In genomic region chr19:28998974-28999373, GRCh38 we compare ENCODE assay signal across 21 cellular contexts.
DNase-seq lines count a peak whose midpoint lies in the region; ATAC-seq, FAIRE-seq and TF ChIP-seq lines count a peak whose summit lies in the region.
"Had no signal": no experiment of that assay in that cellular context is flagged by ENCODE, and none has a peak within 500 bp of the region (broad histone marks: within the 10 kb centered on the region; RNA-seq: fewer than 3 reads in every experiment).

No MANE protein-coding gene starts in this region.

- POLR2A ChIA-PET in HEK293 (lab: Yijun Ruan, JAX), result no interaction called here

- TF ChIP-seq CTCF in HEK293 (tag by site-specific recombination; IDR thresholded peaks at IDR 0.05), result no peak

- DNase-seq in mesenteric fat pad (ENCODE audit: low spot score) (peak; percentile 37), urothelium cell line (ENCODE audit: low spot score) (no peak), CD1c-positive myeloid dendritic cell (ENCODE audit: extremely low spot score) (no peak), occipital lobe (lab: John Stamatoyannopoulos, UW) (no peak)
- DNase-seq: C1 segment of cervical spinal cord; Caco-2; CD4-positive, CD25-positive, alpha-beta regulatory T cell; CD8-positive, alpha-beta T cell; DMS 273 treated with DMSO at 0.1 percent for 48 hours; DMS79; EL; GDM1; GM23248; H7; HCEC 1CT had no signal

- FAIRE-seq in urothelium cell line (lab: Jason Lieb, UNC), result peak; percentile 75
- FAIRE-seq: D721Med, GM12878, GM19239, H1 had no signal

- no peaks in the 10 kb centered on the region for H3K36me3 ChIP-seq in HEK293 (ENCODE audit: control insufficient read depth in 2 of 2, insufficient read depth in 1 of 2, low read length in 2 of 2)

- H3K4me3 ChIP-seq in HEK293 (ENCODE audit: low read depth, low read length), result no peak overlapping the region
- H3K4me3 ChIP-seq: GM12878, GM23248 had no signal

- CTCF ChIA-PET in HEK293 (lab: Yijun Ruan, JAX), result interaction anchor here (0.6 kb wide), 1 partner anchor 122 kb away, joined by 4 read pairs; no protein-coding TSS in a partner anchor

- no peak for ATAC-seq in HG02884 (IDR thresholded peaks at IDR 0.05; ENCODE audit: unreplicated experiment)
- ATAC-seq: CD8-positive, alpha-beta T cell; GM12878 had no signal

- peaks cover 14% of the 10 kb centered on the region for H3K4me1 ChIP-seq in HEK293 (ENCODE audit: control insufficient read depth, insufficient read depth, low read length)
- H3K4me1 ChIP-seq: Caco-2 had no signal

- H3K9me3 ChIP-seq in HEK293 (ENCODE audit: control insufficient read depth, insufficient read depth, low read depth, low read length), result peaks cover 24% of the 10 kb centered on the region

- peak overlapping the region; percentile 64; the same call in 1 of the 2 replicates for H3K27ac ChIP-seq in HEK293 (ENCODE audit: extremely low read depth, low read depth, low read length)
- H3K27ac ChIP-seq: GM23248 had no signal

TF ChIP-seq in HEK293, 187 proteins besides CTCF, POLR2A, EP300 and RAD21:
- TF ChIP-seq SETDB1 (IDR thresholded peaks at IDR 0.05; ENCODE audit: insufficient read length, low read length), result peak; percentile 32
- peak; percentile 42; the same call in 1 of the 2 replicates for TF ChIP-seq TRIM28 (IDR thresholded peaks at IDR 0.05; ENCODE audit: borderline replicate concordance, low read length)
- TF ChIP-seq ZBTB11 (tag by site-specific recombination; conservative IDR thresholded peaks at IDR 0.05; ENCODE audit: low read depth), result no peak
- no peak for TF ChIP-seq ZSCAN16 (tag by site-specific recombination; IDR thresholded peaks at IDR 0.05)
- peak; percentile 96 for TF ChIP-seq ZNF776 (tag by site-specific recombination; IDR thresholded peaks at IDR 0.05; ENCODE audit: borderline replicate concordance)
TF ChIP-seq in HEK293: peak in this region for 3.
